1 cellular context compared by ENCODE assay signal in the genomic region with DNA sequence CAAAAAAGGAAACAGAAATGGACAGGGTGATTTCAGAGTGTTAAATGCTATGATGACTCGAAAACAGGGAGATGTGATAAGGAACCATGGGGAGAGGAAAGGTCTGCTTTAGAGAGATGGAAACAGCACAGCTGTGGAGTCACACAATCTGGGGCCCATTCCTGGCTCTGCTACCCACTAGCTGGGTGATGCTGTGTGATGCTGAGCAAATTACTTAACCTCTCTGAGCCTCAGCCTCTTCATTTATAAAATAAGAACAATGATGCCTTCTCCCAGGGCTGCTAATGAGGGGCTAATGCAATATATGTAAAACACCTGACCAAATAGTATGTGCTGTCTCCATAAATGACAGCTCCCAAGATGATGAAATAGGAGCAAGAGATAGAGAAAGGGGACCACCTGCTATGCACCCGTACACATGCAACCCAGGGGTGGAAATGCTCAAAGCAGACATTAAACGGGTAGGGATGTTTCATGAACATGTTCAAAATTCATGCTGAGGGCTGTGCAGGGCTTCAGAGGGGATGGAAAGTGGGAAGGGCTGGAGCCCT.
TF ChIP-seq lines count a peak whose summit lies in the region.

No MANE protein-coding gene starts in this region.

TF ChIP-seq in K562, 482 proteins besides CTCF, POLR2A, EP300 and RAD21 (continued from another document):
- TF ChIP-seq, protein P1, sequence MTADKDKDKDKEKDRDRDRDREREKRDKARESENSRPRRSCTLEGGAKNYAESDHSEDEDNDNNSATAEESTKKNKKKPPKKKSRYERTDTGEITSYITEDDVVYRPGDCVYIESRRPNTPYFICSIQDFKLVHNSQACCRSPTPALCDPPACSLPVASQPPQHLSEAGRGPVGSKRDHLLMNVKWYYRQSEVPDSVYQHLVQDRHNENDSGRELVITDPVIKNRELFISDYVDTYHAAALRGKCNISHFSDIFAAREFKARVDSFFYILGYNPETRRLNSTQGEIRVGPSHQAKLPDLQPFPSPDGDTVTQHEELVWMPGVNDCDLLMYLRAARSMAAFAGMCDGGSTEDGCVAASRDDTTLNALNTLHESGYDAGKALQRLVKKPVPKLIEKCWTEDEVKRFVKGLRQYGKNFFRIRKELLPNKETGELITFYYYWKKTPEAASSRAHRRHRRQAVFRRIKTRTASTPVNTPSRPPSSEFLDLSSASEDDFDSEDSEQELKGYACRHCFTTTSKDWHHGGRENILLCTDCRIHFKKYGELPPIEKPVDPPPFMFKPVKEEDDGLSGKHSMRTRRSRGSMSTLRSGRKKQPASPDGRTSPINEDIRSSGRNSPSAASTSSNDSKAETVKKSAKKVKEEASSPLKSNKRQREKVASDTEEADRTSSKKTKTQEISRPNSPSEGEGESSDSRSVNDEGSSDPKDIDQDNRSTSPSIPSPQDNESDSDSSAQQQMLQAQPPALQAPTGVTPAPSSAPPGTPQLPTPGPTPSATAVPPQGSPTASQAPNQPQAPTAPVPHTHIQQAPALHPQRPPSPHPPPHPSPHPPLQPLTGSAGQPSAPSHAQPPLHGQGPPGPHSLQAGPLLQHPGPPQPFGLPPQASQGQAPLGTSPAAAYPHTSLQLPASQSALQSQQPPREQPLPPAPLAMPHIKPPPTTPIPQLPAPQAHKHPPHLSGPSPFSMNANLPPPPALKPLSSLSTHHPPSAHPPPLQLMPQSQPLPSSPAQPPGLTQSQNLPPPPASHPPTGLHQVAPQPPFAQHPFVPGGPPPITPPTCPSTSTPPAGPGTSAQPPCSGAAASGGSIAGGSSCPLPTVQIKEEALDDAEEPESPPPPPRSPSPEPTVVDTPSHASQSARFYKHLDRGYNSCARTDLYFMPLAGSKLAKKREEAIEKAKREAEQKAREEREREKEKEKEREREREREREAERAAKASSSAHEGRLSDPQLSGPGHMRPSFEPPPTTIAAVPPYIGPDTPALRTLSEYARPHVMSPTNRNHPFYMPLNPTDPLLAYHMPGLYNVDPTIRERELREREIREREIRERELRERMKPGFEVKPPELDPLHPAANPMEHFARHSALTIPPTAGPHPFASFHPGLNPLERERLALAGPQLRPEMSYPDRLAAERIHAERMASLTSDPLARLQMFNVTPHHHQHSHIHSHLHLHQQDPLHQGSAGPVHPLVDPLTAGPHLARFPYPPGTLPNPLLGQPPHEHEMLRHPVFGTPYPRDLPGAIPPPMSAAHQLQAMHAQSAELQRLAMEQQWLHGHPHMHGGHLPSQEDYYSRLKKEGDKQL (CRISPR knock-in tag; IDR thresholded peaks at IDR 0.05; ENCODE audit: borderline replicate concordance): no peak
- TF ChIP-seq HMG20B (CRISPR knock-in tag; IDR thresholded peaks at IDR 0.05): no peak
- 0 out of 4 replicates have a peak, but pooled peaks of 1 of the 2 experiments have one; percentile 7 for TF ChIP-seq RCOR1 (IDR thresholded peaks at IDR 0.05; ENCODE audit: borderline replicate concordance in 1 of 2, low read depth in 2 of 2, low read length in 2 of 2)
- TF ChIP-seq, protein P2, sequence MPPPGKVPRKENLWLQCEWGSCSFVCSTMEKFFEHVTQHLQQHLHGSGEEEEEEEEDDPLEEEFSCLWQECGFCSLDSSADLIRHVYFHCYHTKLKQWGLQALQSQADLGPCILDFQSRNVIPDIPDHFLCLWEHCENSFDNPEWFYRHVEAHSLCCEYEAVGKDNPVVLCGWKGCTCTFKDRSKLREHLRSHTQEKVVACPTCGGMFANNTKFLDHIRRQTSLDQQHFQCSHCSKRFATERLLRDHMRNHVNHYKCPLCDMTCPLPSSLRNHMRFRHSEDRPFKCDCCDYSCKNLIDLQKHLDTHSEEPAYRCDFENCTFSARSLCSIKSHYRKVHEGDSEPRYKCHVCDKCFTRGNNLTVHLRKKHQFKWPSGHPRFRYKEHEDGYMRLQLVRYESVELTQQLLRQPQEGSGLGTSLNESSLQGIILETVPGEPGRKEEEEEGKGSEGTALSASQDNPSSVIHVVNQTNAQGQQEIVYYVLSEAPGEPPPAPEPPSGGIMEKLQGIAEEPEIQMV (tag; conservative IDR thresholded peaks at IDR 0.05; ENCODE audit: low read depth): no peak
- TF ChIP-seq, protein P3, sequence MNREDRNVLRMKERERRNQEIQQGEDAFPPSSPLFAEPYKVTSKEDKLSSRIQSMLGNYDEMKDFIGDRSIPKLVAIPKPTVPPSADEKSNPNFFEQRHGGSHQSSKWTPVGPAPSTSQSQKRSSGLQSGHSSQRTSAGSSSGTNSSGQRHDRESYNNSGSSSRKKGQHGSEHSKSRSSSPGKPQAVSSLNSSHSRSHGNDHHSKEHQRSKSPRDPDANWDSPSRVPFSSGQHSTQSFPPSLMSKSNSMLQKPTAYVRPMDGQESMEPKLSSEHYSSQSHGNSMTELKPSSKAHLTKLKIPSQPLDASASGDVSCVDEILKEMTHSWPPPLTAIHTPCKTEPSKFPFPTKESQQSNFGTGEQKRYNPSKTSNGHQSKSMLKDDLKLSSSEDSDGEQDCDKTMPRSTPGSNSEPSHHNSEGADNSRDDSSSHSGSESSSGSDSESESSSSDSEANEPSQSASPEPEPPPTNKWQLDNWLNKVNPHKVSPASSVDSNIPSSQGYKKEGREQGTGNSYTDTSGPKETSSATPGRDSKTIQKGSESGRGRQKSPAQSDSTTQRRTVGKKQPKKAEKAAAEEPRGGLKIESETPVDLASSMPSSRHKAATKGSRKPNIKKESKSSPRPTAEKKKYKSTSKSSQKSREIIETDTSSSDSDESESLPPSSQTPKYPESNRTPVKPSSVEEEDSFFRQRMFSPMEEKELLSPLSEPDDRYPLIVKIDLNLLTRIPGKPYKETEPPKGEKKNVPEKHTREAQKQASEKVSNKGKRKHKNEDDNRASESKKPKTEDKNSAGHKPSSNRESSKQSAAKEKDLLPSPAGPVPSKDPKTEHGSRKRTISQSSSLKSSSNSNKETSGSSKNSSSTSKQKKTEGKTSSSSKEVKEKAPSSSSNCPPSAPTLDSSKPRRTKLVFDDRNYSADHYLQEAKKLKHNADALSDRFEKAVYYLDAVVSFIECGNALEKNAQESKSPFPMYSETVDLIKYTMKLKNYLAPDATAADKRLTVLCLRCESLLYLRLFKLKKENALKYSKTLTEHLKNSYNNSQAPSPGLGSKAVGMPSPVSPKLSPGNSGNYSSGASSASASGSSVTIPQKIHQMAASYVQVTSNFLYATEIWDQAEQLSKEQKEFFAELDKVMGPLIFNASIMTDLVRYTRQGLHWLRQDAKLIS (CRISPR knock-in tag; IDR thresholded peaks at IDR 0.05): no peak
- TF ChIP-seq ETV1 (tag; conservative IDR thresholded peaks at IDR 0.05; ENCODE audit: low read depth): no peak
- TF ChIP-seq KDM1A (IDR thresholded peaks at IDR 0.05): peak; percentile 36 to 45; a peak in 2 of 4 replicates
- TF ChIP-seq ZNF232 (CRISPR knock-in tag; IDR thresholded peaks at IDR 0.05): no peak
- TF ChIP-seq GTF2E2 (tag; IDR thresholded peaks at IDR 0.05): no peak
- TF ChIP-seq ESRRB (CRISPR knock-in tag; IDR thresholded peaks at IDR 0.05; ENCODE audit: borderline replicate concordance): no peak
- TF ChIP-seq, protein P4, sequence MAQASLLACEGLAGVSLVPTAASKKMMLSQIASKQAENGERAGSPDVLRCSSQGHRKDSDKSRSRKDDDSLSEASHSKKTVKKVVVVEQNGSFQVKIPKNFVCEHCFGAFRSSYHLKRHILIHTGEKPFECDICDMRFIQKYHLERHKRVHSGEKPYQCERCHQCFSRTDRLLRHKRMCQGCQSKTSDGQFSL (CRISPR knock-in tag; IDR thresholded peaks at IDR 0.05): no peak
- TF ChIP-seq, protein P4 (tag; IDR thresholded peaks at IDR 0.05): no peak
- no peak for TF ChIP-seq GTF2F1 (IDR thresholded peaks at IDR 0.05; ENCODE audit: low read depth, low read length)
- TF ChIP-seq CHD4 (IDR thresholded peaks at IDR 0.05; ENCODE audit: insufficient read depth, insufficient replicate concordance, low read depth, low read length, poor library complexity, severe bottlenecking): no peak
- TF ChIP-seq DACH1 (IDR thresholded peaks at IDR 0.05; ENCODE audit: partially characterized antibody): peak; percentile 11
- TF ChIP-seq SPI1 (IDR thresholded peaks at IDR 0.05; ENCODE audit: borderline replicate concordance, low read depth, low read length): no peak
